In genomic region chr3:13338996-13339395, GRCh38 we compare ENCODE assay signal across 21 cellular contexts.
DNase-seq lines count a peak whose midpoint lies in the region; ATAC-seq and TF ChIP-seq lines count a peak whose summit lies in the region.
"Had no signal": no experiment of that assay in that cellular context is flagged by ENCODE, and none has a peak within 500 bp of the region (broad histone marks: within the 10 kb centered on the region; RNA-seq: fewer than 3 reads in every experiment).

No MANE protein-coding gene starts in this region.

- no peak for TF ChIP-seq POLR2A in NB4 (IDR thresholded peaks at IDR 0.05; ENCODE audit: extremely low read depth, insufficient read length)

- H3K27ac Mint-ChIP-seq in activated naive CD8-positive, alpha-beta T cell = peak overlapping the region; percentile 66
- H3K27ac Mint-ChIP-seq in activated naive CD8-positive, alpha-beta T cell treated with anti-CD3 and anti-CD28 coated beads for 36 hours = no peak overlapping the region
- peak overlapping the region; percentile 77 for H3K27ac Mint-ChIP-seq in central memory CD8-positive, alpha-beta T cell (ENCODE audit: low read depth)
- peak overlapping the region; percentile 84 for H3K27ac Mint-ChIP-seq in stimulated activated memory B cell treated with anti-CD40 and anti-IgM and Interleukin-4, amounts not matched to agents 10 μg/mL and 1 μg/mL and 100 μg/mL, for 72 hours
- no peak overlapping the region for H3K27ac Mint-ChIP-seq in activated CD4-positive, alpha-beta memory T cell treated with anti-CD3 and anti-CD28 coated beads, Interleukin-2, amount 10 ng/mL, durations not matched to agents 7 days and 5 days
- H3K27ac Mint-ChIP-seq: activated CD4-positive, alpha-beta T cell treated with anti-CD3 and anti-CD28 coated beads, Interleukin-2, amount 10 ng/mL, durations not matched to agents 24 days and 14 days; activated CD8-positive, alpha-beta memory T cell treated with anti-CD3 and anti-CD28 coated beads, Interleukin-2, amount 10 ng/mL, durations not matched to agents 7 days and 5 days had no signal

- DNase-seq in activated naive CD8-positive, alpha-beta T cell treated with anti-CD3 and anti-CD28 coated beads for 36 hours = no peak
- no peak for DNase-seq in NB4 (ENCODE audit: low read depth)
- DNase-seq in central memory CD8-positive, alpha-beta T cell (ENCODE audit: low spot score in 2 of 2) = no peak
- no peak for DNase-seq in SIG-M5 (lab: John Stamatoyannopoulos, UW)
- DNase-seq in left lobe of liver (ENCODE audit: low spot score) = no peak
- no peak for DNase-seq in activated CD4-positive, alpha-beta memory T cell treated with anti-CD3 and anti-CD28 coated beads, Interleukin-2, amount 10 ng/mL, durations not matched to agents 7 days and 5 days
- DNase-seq: activated CD4-positive, alpha-beta T cell treated with anti-CD3 and anti-CD28 coated beads, Interleukin-2, amount 10 ng/mL, durations not matched to agents 24 days and 14 days; activated CD8-positive, alpha-beta memory T cell treated with anti-CD3 and anti-CD28 coated beads, Interleukin-2, amount 10 ng/mL, durations not matched to agents 7 days and 5 days; activated naive CD4-positive, alpha-beta T cell treated with anti-CD3 and anti-CD28 coated beads for 36 hours; CD4-positive, alpha-beta memory T cell; mesenchymal stem cell; NCI-H1048; NCI-H1694; NCI-H2171; NCI-H510A; T-helper 9 cell; transverse colon; WERI-Rb-1 had no signal

- TF ChIP-seq CTCF in NB4 (IDR thresholded peaks at IDR 0.05; ENCODE audit: low read depth, low read length) = peak; percentile 18

- POLR2A ChIA-PET in activated CD4-positive, alpha-beta memory T cell treated with anti-CD3 and anti-CD28 coated beads, Interleukin-2, amount 10 ng/mL, durations not matched to agents 7 days and 5 days (lab: Charles Lee) = no interaction called here

- peaks cover under 1% of the 10 kb centered on the region for H3K36me3 Mint-ChIP-seq in activated naive CD8-positive, alpha-beta T cell
- peaks cover 28% of the 10 kb centered on the region for H3K36me3 Mint-ChIP-seq in activated naive CD8-positive, alpha-beta T cell treated with anti-CD3 and anti-CD28 coated beads for 36 hours
- peaks cover 46% of the 10 kb centered on the region for H3K36me3 Mint-ChIP-seq in central memory CD8-positive, alpha-beta T cell (ENCODE audit: insufficient read depth)
- H3K36me3 Mint-ChIP-seq in stimulated activated memory B cell treated with anti-CD40 and anti-IgM and Interleukin-4, amounts not matched to agents 10 μg/mL and 1 μg/mL and 100 μg/mL, for 72 hours = peaks cover 83% of the 10 kb centered on the region
- H3K36me3 Mint-ChIP-seq in activated CD4-positive, alpha-beta memory T cell treated with anti-CD3 and anti-CD28 coated beads, Interleukin-2, amount 10 ng/mL, durations not matched to agents 7 days and 5 days (ENCODE audit: low read depth) = peaks cover 83% of the 10 kb centered on the region

- CTCF ChIA-PET in activated CD4-positive, alpha-beta memory T cell treated with anti-CD3 and anti-CD28 coated beads, Interleukin-2, amount 10 ng/mL, durations not matched to agents 7 days and 5 days (lab: Charles Lee) = no interaction called here

- no peaks in the 10 kb centered on the region for H3K27me3 Mint-ChIP-seq in activated naive CD8-positive, alpha-beta T cell
- no peaks in the 10 kb centered on the region for H3K27me3 Mint-ChIP-seq in activated naive CD8-positive, alpha-beta T cell treated with anti-CD3 and anti-CD28 coated beads for 36 hours
- H3K27me3 Mint-ChIP-seq in central memory CD8-positive, alpha-beta T cell = no peaks in the 10 kb centered on the region
- no peaks in the 10 kb centered on the region for H3K27me3 Mint-ChIP-seq in stimulated activated memory B cell treated with anti-CD40 and anti-IgM and Interleukin-4, amounts not matched to agents 10 μg/mL and 1 μg/mL and 100 μg/mL, for 72 hours
- H3K27me3 Mint-ChIP-seq in activated CD4-positive, alpha-beta memory T cell treated with anti-CD3 and anti-CD28 coated beads, Interleukin-2, amount 10 ng/mL, durations not matched to agents 7 days and 5 days = no peaks in the 10 kb centered on the region
- H3K27me3 Mint-ChIP-seq: activated CD4-positive, alpha-beta T cell treated with anti-CD3 and anti-CD28 coated beads, Interleukin-2, amount 10 ng/mL, durations not matched to agents 24 days and 14 days; activated CD8-positive, alpha-beta memory T cell treated with anti-CD3 and anti-CD28 coated beads, Interleukin-2, amount 10 ng/mL, durations not matched to agents 7 days and 5 days; CD4-positive, alpha-beta memory T cell had no signal

- H3K4me1 Mint-ChIP-seq in activated naive CD8-positive, alpha-beta T cell (ENCODE audit: low read depth) = peaks cover under 1% of the 10 kb centered on the region
- H3K4me1 Mint-ChIP-seq in activated naive CD8-positive, alpha-beta T cell treated with anti-CD3 and anti-CD28 coated beads for 36 hours = no peaks in the 10 kb centered on the region
- H3K4me1 Mint-ChIP-seq in central memory CD8-positive, alpha-beta T cell = peaks cover 33% of the 10 kb centered on the region
- peaks cover 34% of the 10 kb centered on the region for H3K4me1 Mint-ChIP-seq in stimulated activated memory B cell treated with anti-CD40 and anti-IgM and Interleukin-4, amounts not matched to agents 10 μg/mL and 1 μg/mL and 100 μg/mL, for 72 hours
- peaks cover 14% of the 10 kb centered on the region for H3K4me1 Mint-ChIP-seq in activated CD4-positive, alpha-beta memory T cell treated with anti-CD3 and anti-CD28 coated beads, Interleukin-2, amount 10 ng/mL, durations not matched to agents 7 days and 5 days
- H3K4me1 Mint-ChIP-seq: activated CD4-positive, alpha-beta T cell treated with anti-CD3 and anti-CD28 coated beads, Interleukin-2, amount 10 ng/mL, durations not matched to agents 24 days and 14 days had no signal

- no peak overlapping the region for H3K4me3 Mint-ChIP-seq in activated naive CD8-positive, alpha-beta T cell
- no peak overlapping the region for H3K4me3 Mint-ChIP-seq in activated naive CD8-positive, alpha-beta T cell treated with anti-CD3 and anti-CD28 coated beads for 36 hours
- H3K4me3 Mint-ChIP-seq in central memory CD8-positive, alpha-beta T cell = no peak overlapping the region
- no peak overlapping the region for H3K4me3 Mint-ChIP-seq in stimulated activated memory B cell treated with anti-CD40 and anti-IgM and Interleukin-4, amounts not matched to agents 10 μg/mL and 1 μg/mL and 100 μg/mL, for 72 hours
- no peak overlapping the region for H3K4me3 Mint-ChIP-seq in activated CD4-positive, alpha-beta memory T cell treated with anti-CD3 and anti-CD28 coated beads, Interleukin-2, amount 10 ng/mL, durations not matched to agents 7 days and 5 days
- H3K4me3 Mint-ChIP-seq: activated CD4-positive, alpha-beta T cell treated with anti-CD3 and anti-CD28 coated beads, Interleukin-2, amount 10 ng/mL, durations not matched to agents 24 days and 14 days; activated CD8-positive, alpha-beta memory T cell treated with anti-CD3 and anti-CD28 coated beads, Interleukin-2, amount 10 ng/mL, durations not matched to agents 7 days and 5 days; activated naive CD4-positive, alpha-beta T cell treated with anti-CD3 and anti-CD28 coated beads for 36 hours had no signal

- no peaks in the 10 kb centered on the region for H3K9me3 Mint-ChIP-seq in activated naive CD8-positive, alpha-beta T cell (ENCODE audit: low read depth)
- no peaks in the 10 kb centered on the region for H3K9me3 Mint-ChIP-seq in activated naive CD8-positive, alpha-beta T cell treated with anti-CD3 and anti-CD28 coated beads for 36 hours
- no peaks in the 10 kb centered on the region for H3K9me3 Mint-ChIP-seq in central memory CD8-positive, alpha-beta T cell
- no peaks in the 10 kb centered on the region for H3K9me3 Mint-ChIP-seq in stimulated activated memory B cell treated with anti-CD40 and anti-IgM and Interleukin-4, amounts not matched to agents 10 μg/mL and 1 μg/mL and 100 μg/mL, for 72 hours
- H3K9me3 Mint-ChIP-seq in activated CD4-positive, alpha-beta memory T cell treated with anti-CD3 and anti-CD28 coated beads, Interleukin-2, amount 10 ng/mL, durations not matched to agents 7 days and 5 days = no peaks in the 10 kb centered on the region
- H3K9me3 Mint-ChIP-seq: activated CD4-positive, alpha-beta T cell treated with anti-CD3 and anti-CD28 coated beads, Interleukin-2, amount 10 ng/mL, durations not matched to agents 24 days and 14 days; activated naive CD4-positive, alpha-beta T cell treated with anti-CD3 and anti-CD28 coated beads for 36 hours; CD4-positive, alpha-beta memory T cell had no signal

- no peak overlapping the region for H3K4me3 ChIP-seq in NB4 (ENCODE audit: low read depth, low read length)
- H3K4me3 ChIP-seq: coronary artery, transverse colon had no signal

- ATAC-seq in central memory CD8-positive, alpha-beta T cell (replicated peaks; ENCODE audit: extremely low read depth, poor library complexity, severe bottlenecking) = no peak
- ATAC-seq in stimulated activated memory B cell treated with anti-CD40 and anti-IgM and Interleukin-4, amounts not matched to agents 10 μg/mL and 1 μg/mL and 100 μg/mL, for 72 hours = no peak
- no peak for ATAC-seq in left lobe of liver
- ATAC-seq: activated CD8-positive, alpha-beta memory T cell treated with anti-CD3 and anti-CD28 coated beads, Interleukin-2, amount 10 ng/mL, durations not matched to agents 7 days and 5 days had no signal

Comparison
In these comparisons a context has a peak if more than half of its experiments do, and no peak if none do; other contexts are left out.
1. H3K27ac Mint-ChIP-seq: peak in activated naive CD8-positive, alpha-beta T cell (single experiment), central memory CD8-positive, alpha-beta T cell (single experiment) and stimulated activated memory B cell treated with anti-CD40 and anti-IgM and Interleukin-4, amounts not matched to agents 10 μg/mL and 1 μg/mL and 100 μg/mL, for 72 hours (single experiment); none in activated naive CD8-positive, alpha-beta T cell treated with anti-CD3 and anti-CD28 coated beads for 36 hours (single experiment) and activated CD4-positive, alpha-beta memory T cell treated with anti-CD3 and anti-CD28 coated beads, Interleukin-2, amount 10 ng/mL, durations not matched to agents 7 days and 5 days (single experiment).